In the genomic region with DNA sequence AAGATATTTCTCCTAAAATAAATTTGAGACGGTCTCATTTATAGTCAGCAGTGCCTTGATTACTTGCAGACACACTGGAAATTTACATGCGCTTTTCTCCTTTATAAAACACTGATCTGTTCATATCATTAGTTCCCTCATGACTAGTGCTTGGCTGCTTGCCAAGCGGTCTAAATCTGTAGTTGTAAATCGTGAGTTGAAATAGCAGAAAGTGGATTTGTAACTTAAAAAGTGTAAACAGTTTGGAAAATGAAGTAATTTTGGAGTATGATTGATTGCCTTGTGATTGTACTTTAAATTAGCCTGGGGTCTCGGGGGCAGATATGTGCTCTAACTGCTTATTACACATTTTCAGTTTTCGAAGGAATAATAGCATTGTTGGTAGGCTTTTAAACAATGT, we compare ENCODE assay signal across 9 cellular contexts.
DNase-seq lines count a peak whose midpoint lies in the region; ATAC-seq and TF ChIP-seq lines count a peak whose summit lies in the region.
"Had no signal": no experiment of that assay in that cellular context is flagged by ENCODE, and none has a peak within 500 bp of the region (broad histone marks: within the 10 kb centered on the region; RNA-seq: fewer than 3 reads in every experiment).

No MANE protein-coding gene starts in this region.

- no peaks in the 10 kb centered on the region for H3K27me3 ChIP-seq in DOHH2 (ENCODE audit: control insufficient read depth, low read length)
- H3K27me3 ChIP-seq in colonic mucosa = no peaks in the 10 kb centered on the region
- no peaks in the 10 kb centered on the region for H3K27me3 ChIP-seq in upper lobe of left lung
- H3K27me3 ChIP-seq: ascending aorta had no signal

- H3K27ac ChIP-seq in DOHH2 (ENCODE audit: low read depth, low read length) (peak overlapping the region; percentile 95), colonic mucosa (peak overlapping the region; percentile 28), upper lobe of left lung (no peak overlapping the region)

- H3K4me3 ChIP-seq in DOHH2 (ENCODE audit: low read length) (peak overlapping the region; percentile 67), colonic mucosa (no peak overlapping the region), upper lobe of left lung (no peak overlapping the region)

- TF ChIP-seq CTCF in DOHH2 (IDR thresholded peaks at IDR 0.05; ENCODE audit: low read depth, low read length, poor library complexity, severe bottlenecking) (no peak), colonic mucosa (IDR thresholded peaks at IDR 0.05) (no peak), upper lobe of left lung (IDR thresholded peaks at IDR 0.05) (no peak)

- H3K27me3 Mint-ChIP-seq in naive B cell = no peaks in the 10 kb centered on the region

- H3K9me3 ChIP-seq in DOHH2 (ENCODE audit: control insufficient read depth, insufficient read depth, low read length) (peaks cover 5% of the 10 kb centered on the region), colonic mucosa (no peaks in the 10 kb centered on the region), upper lobe of left lung (no peaks in the 10 kb centered on the region)
- H3K9me3 ChIP-seq: ascending aorta had no signal

- peak overlapping the region; percentile 94 for H3K4me2 ChIP-seq in DOHH2 (ENCODE audit: low read length)

- peak overlapping the region; percentile 5 to 90 (median 38) for H3K27ac Mint-ChIP-seq in naive B cell

- TF ChIP-seq EP300 in upper lobe of left lung (IDR thresholded peaks at IDR 0.05) = no peak

- TF ChIP-seq POLR2A in upper lobe of left lung (IDR thresholded peaks at IDR 0.05) = no peak

- intact Hi-C loops in colonic mucosa (cut with DNase I) = no loop called here

- H3K9me3 Mint-ChIP-seq in naive B cell = peaks cover 0 to 21% (median 9%) of the 10 kb centered on the region in 7 donors

- ATAC-seq in naive B cell (ENCODE audit: low read depth in 2 of 2) = no peak
- ATAC-seq in GM18873 (IDR thresholded peaks at IDR 0.05; ENCODE audit: low FRiP score, unreplicated experiment) = no peak
- no peak for ATAC-seq in GM18498 (IDR thresholded peaks at IDR 0.05; ENCODE audit: unreplicated experiment)
- ATAC-seq in upper lobe of left lung (ENCODE audit: low FRiP score in 2 of 2) = no peak

- 61 to 67% methylated on average over 6 of the region's 6 CpGs for WGBS in upper lobe of left lung, 2 donors

- H3K9me2 ChIP-seq in DOHH2 (replicated peaks; ENCODE audit: control insufficient read depth, low read length) = no peaks in the 10 kb centered on the region

- peaks cover 41 to 70% (median 63%) of the 10 kb centered on the region in 3 donors for H3K4me1 Mint-ChIP-seq in naive B cell

- H3K4me3 Mint-ChIP-seq in naive B cell = peak overlapping the region in 2 of 8 donors; percentile 39 to 66

- H4K20me1 ChIP-seq in DOHH2 (ENCODE audit: control insufficient read depth, insufficient read depth, low read depth, low read length) = no peaks in the 10 kb centered on the region

- H3K36me3 Mint-ChIP-seq in naive B cell = peaks cover 7 to 37% of the 10 kb centered on the region in 2 donors

- H3K4me1 ChIP-seq in DOHH2 (ENCODE audit: control insufficient read depth, low read length) (peaks cover 91% of the 10 kb centered on the region), colonic mucosa (peaks cover 5% of the 10 kb centered on the region), upper lobe of left lung (peaks cover 0 to 18% (median 14%) of the 10 kb centered on the region in 4 donors)

- H3K79me2 ChIP-seq in DOHH2 (ENCODE audit: control insufficient read depth, low read length) = peaks cover 76% of the 10 kb centered on the region

- H3K9ac ChIP-seq in colonic mucosa (ENCODE audit: low read depth in 2 of 2, low read length in 2 of 2) = no peak overlapping the region

- peaks cover 44% of the 10 kb centered on the region for H3F3A ChIP-seq in DOHH2 (ENCODE audit: control insufficient read depth, insufficient read depth)

- DNase-seq in NCI-H1417 treated with DMSO at 0.1 percent for 48 hours (lab: John Stamatoyannopoulos, UW) = peak; percentile 16
- peak; percentile 74 for DNase-seq in colonic mucosa
- DNase-seq in naive B cell = no peak
- DNase-seq in activated naive CD4-positive, alpha-beta T cell treated with Interleukin-2 at 50 U/mL for 16 hours = no peak
- no peak for DNase-seq in upper lobe of left lung

- H3K36me3 ChIP-seq in DOHH2 (ENCODE audit: control insufficient read depth, low read length) (peaks cover 22% of the 10 kb centered on the region), colonic mucosa (no peaks in the 10 kb centered on the region), upper lobe of left lung (no peaks in the 10 kb centered on the region)
- H3K36me3 ChIP-seq: ascending aorta had no signal

Comparison
In these comparisons a context has a peak if more than half of its experiments do, and no peak if none do; other contexts are left out.
1. H3K27ac ChIP-seq: peak in DOHH2 (single experiment) and colonic mucosa (single experiment); none in upper lobe of left lung (0 of 4).
2. DNase-seq: peak in NCI-H1417 treated with DMSO at 0.1 percent for 48 hours (single experiment) and colonic mucosa (single experiment); none in naive B cell (single experiment), activated naive CD4-positive, alpha-beta T cell treated with Interleukin-2 at 50 U/mL for 16 hours (single experiment) and upper lobe of left lung (0 of 2).